In genomic region chr1:153958111-153958960, GRCh38 we compare ENCODE assay signal across 8 cellular contexts. TPM values are rescaled to one million over a fixed set of nuclear protein-coding genes. Genes with fewer than 3 reads are reported as not detected.
DNase-seq lines count a peak whose midpoint lies in the region; ATAC-seq and TF ChIP-seq lines count a peak whose summit lies in the region.

CRTC2 (minus strand) TSS chr1:153958612; CDS start chr1:153958497, 115 bp downstream.

- peak within 1 kb of the TSS; percentile 76; the same call in 1 of the 2 replicates for H2AFZ ChIP-seq in Loucy (ENCODE audit: low read length)

- H3K4me1 Mint-ChIP-seq in natural killer cell = peaks cover 45 to 67% of the 10 kb centered on the region in 2 donors

- H3F3A ChIP-seq in Loucy (ENCODE audit: low read depth) = no peaks in the 10 kb centered on the region

- H3K9me3 ChIP-seq in Loucy (ENCODE audit: insufficient read depth, low read depth, low read length) = no peaks in the 10 kb centered on the region

- no peaks in the 10 kb centered on the region for H3K9me2 ChIP-seq in Loucy (replicated peaks; ENCODE audit: low read depth, low read length)

- H3K27me3 ChIP-seq in H7 (ENCODE audit: control insufficient read depth, insufficient read depth, low read length) (no peaks in the 10 kb centered on the region), Loucy (ENCODE audit: insufficient read depth, low read length, poor library complexity, severe bottlenecking) (no peaks in the 10 kb centered on the region)

- H3K27me3 Mint-ChIP-seq in natural killer cell (ENCODE audit: low read depth in 2 of 2) = no peaks in the 10 kb centered on the region

- peak; percentile 86 to 98 (median 89) for ATAC-seq in natural killer cell

- H3K9ac ChIP-seq in Loucy (ENCODE audit: low read depth, low read length, poor library complexity, severe bottlenecking) = peak within 1 kb of the TSS; percentile 85

- H3K4me3 ChIP-seq in H7 (ENCODE audit: insufficient read depth, low read depth, low read length) = peak within 1 kb of the TSS; percentile 97
- H3K4me3 ChIP-seq in Loucy (ENCODE audit: low read length, poor library complexity, severe bottlenecking) = peak within 1 kb of the TSS; percentile 91

- H3K79me2 ChIP-seq in Loucy (ENCODE audit: insufficient read depth, low read length) = peaks cover 67% of the 10 kb centered on the region

- H3K36me3 Mint-ChIP-seq in natural killer cell = no peaks in the 10 kb centered on the region

- peaks cover 25% of the 10 kb centered on the region for H3K36me3 ChIP-seq in H7 (replicated peaks; ENCODE audit: control insufficient read depth, insufficient read depth, low read length)
- peaks cover 4% of the 10 kb centered on the region; the same call in 1 of the 2 replicates for H3K36me3 ChIP-seq in Loucy (ENCODE audit: insufficient read depth, low read length)

- H3K4me1 ChIP-seq in Loucy (ENCODE audit: insufficient read depth, low read length, poor library complexity, severe bottlenecking) = peaks cover 63% of the 10 kb centered on the region

- peak; percentile 53 for TF ChIP-seq POLR2A in Raji (IDR thresholded peaks at IDR 0.05; ENCODE audit: insufficient read depth, low read depth, low read length)

- intact Hi-C loops in natural killer cell (cut with micrococcal nuclease) = loop anchor here (1.0 to 2.0 kb wide), 4 partner anchors 9 to 35 kb away; partner anchors contain the start of genes CREB3L4 and JTB

- peak within 1 kb of the TSS; percentile 82 to 92 for H3K27ac Mint-ChIP-seq in natural killer cell

- H4K20me1 ChIP-seq in Loucy (ENCODE audit: insufficient read depth, low read length, poor library complexity, severe bottlenecking) = peaks cover 41% of the 10 kb centered on the region

- peak within 1 kb of the TSS; percentile 92 for H3K4me2 ChIP-seq in Loucy (ENCODE audit: low read depth, low read length, poor library complexity, severe bottlenecking)

- no peaks in the 10 kb centered on the region for H3K9me3 Mint-ChIP-seq in natural killer cell

- no peak; the same call in 1 of the 2 replicates for TF ChIP-seq CTCF in Loucy (conservative IDR thresholded peaks at IDR 0.05; ENCODE audit: low read length)
- no peak for TF ChIP-seq CTCF in natural killer cell (IDR thresholded peaks at IDR 0.05)

- H3K4me3 Mint-ChIP-seq in natural killer cell = peak within 1 kb of the TSS; percentile 96

- peak; percentile 99 for DNase-seq in ELF-1 (ENCODE audit: low read depth, low spot score)
- peak; percentile 98 for DNase-seq in H7
- DNase-seq in activated T-helper 9 cell treated with anti-CD3 and anti-CD28 coated beads, Interleukin-2, amount 50 U/mL, for 16 hours (ENCODE audit: low read depth) = peak; percentile 95
- peak; percentile 98 for DNase-seq in fibroblast of peridontal ligament (ENCODE audit: extremely low read depth)
- peak; percentile 95 for DNase-seq in natural killer cell
- DNase-seq in stimulated activated naive CD4-positive, alpha-beta T cell treated with Interleukin-2 at 50 U/mL for 16 hours (lab: John Stamatoyannopoulos, UW) = peak; percentile 97

RNA-seq across cellular contexts. Expression of gene CRTC2, which starts in this region (rescaled TPM):
- total RNA-seq in H7 (2014; rRNA removed; shearing (Covaris generic)) = 17.1 and 22.4 TPM in 2 replicates
- 100 to 1,000 TPM; 144 to 166 (median 154) TPM for total RNA-seq in natural killer cell

Comparison
In these comparisons a context has a peak if more than half of its experiments do, and no peak if none do; other contexts are left out.
1. Peak in every context shown above with its lines: DNase-seq, ATAC-seq and H3K4me3 ChIP-seq.